Comparison of ENCODE assay signal across 25 cellular contexts in genomic region chr2:96423866-96424265, GRCh38.
DNase-seq lines count a peak whose midpoint lies in the region; ATAC-seq and TF ChIP-seq lines count a peak whose summit lies in the region.
"Had no signal": no experiment of that assay in that cellular context is flagged by ENCODE, and none has a peak within 500 bp of the region (broad histone marks: within the 10 kb centered on the region; RNA-seq: fewer than 3 reads in every experiment).

No MANE protein-coding gene starts in this region.

- no peaks in the 10 kb centered on the region for H3K79me2 ChIP-seq in osteoblast (ENCODE audit: insufficient read depth, low read length)

- CTCF ChIA-PET in GM10248 (lab: Yijun Ruan, JAX): interaction anchor here (1.4 to 5.9 kb wide), 2 partner anchors 14 to 17 kb away, joined by 3 to 26 read pairs; no protein-coding TSS in a partner anchor

- H3K27me3 ChIP-seq in osteoblast (ENCODE audit: insufficient read depth, low read length): peaks cover 5% of the 10 kb centered on the region
- H3K27me3 ChIP-seq: ascending aorta had no signal

- no peaks in the 10 kb centered on the region for H4K20me1 ChIP-seq in osteoblast (ENCODE audit: insufficient read depth, low read length)

- H3K36me3 ChIP-seq in osteoblast (ENCODE audit: insufficient read depth, low read length): no peaks in the 10 kb centered on the region
- H3K36me3 ChIP-seq: ascending aorta had no signal

- no peaks in the 10 kb centered on the region for H3K9me3 ChIP-seq in osteoblast (ENCODE audit: low read depth, low read length)
- H3K9me3 ChIP-seq: ascending aorta, psoas muscle had no signal

- TF ChIP-seq CTCF in osteoblast (IDR thresholded peaks at IDR 0.05; ENCODE audit: extremely low read depth, low read depth, low read length) (no peak), GM10248 (IDR thresholded peaks at IDR 0.05; ENCODE audit: control extremely low read depth, extremely low read depth, low read depth, missing control alignments) (no peak)

- H3K4me3 ChIP-seq in osteoblast (ENCODE audit: insufficient read depth, low read length): no peak overlapping the region
- H3K4me3 ChIP-seq: ascending aorta, psoas muscle, skin epidermis had no signal

- no peak overlapping the region for H3K4me2 ChIP-seq in osteoblast (ENCODE audit: insufficient read depth, low read length)

- DNase-seq in EL (peak; percentile 22), SW480 (ENCODE audit: low spot score) (peak; percentile 54), fibroblast of peridontal ligament (ENCODE audit: extremely low read depth) (peak; percentile 59), osteoblast (ENCODE audit: insufficient read length, low spot score, missing footprints) (no peak), GM10248 (ENCODE audit: extremely low spot score) (no peak)
- DNase-seq in activated naive CD4-positive, alpha-beta T cell treated with Interleukin-2 at 50 U/mL for 16 hours: no peak
- DNase-seq: activated CD4-positive, alpha-beta T cell treated with anti-CD3 and anti-CD28 coated beads for 48 hours; activated CD8-positive, alpha-beta memory T cell treated with anti-CD3 and anti-CD28 coated beads, Interleukin-2, amount 10 ng/mL, durations not matched to agents 7 days and 5 days; CD4-positive, alpha-beta T cell; effector CD8-positive, alpha-beta T cell; left cardiac atrium; mesendoderm; NCI-H1105 treated with DMSO at 0.1 percent for 48 hours; NCI-H2081 treated with DMSO at 0.1 percent for 48 hours; NCI-H446 treated with DMSO at 0.1 percent for 48 hours; NK-92 treated with Interleukin-12 subunit alpha and Interleukin-12 subunit beta, amount 100 ng/mL, for 24 hours; psoas muscle; stimulated activated CD4-positive, alpha-beta T cell treated with anti-CD3 and anti-CD28 coated beads, Interleukin-1b, Interleukin-23, amount 100 ng/mL, for 48 hours; T-helper 1 cell had no signal

- H3K27ac ChIP-seq in osteoblast (ENCODE audit: low read depth, low read length): no peak overlapping the region
- H3K27ac ChIP-seq: ascending aorta, psoas muscle, skin epidermis had no signal

- POLR2A ChIA-PET in GM10248 (lab: Yijun Ruan, JAX): no interaction called here

- H2AFZ ChIP-seq in osteoblast (ENCODE audit: low read length): peak overlapping the region; percentile 3

- peaks cover 4% of the 10 kb centered on the region for H3K4me1 ChIP-seq in osteoblast (ENCODE audit: insufficient read depth, low read length)
- H3K4me1 ChIP-seq: ascending aorta had no signal

- ATAC-seq in HG03139 (IDR thresholded peaks at IDR 0.05; ENCODE audit: unreplicated experiment) (no peak), HG02981 (IDR thresholded peaks at IDR 0.05; ENCODE audit: unreplicated experiment) (no peak)
- ATAC-seq: activated CD8-positive, alpha-beta memory T cell treated with anti-CD3 and anti-CD28 coated beads, Interleukin-2, amount 10 ng/mL, durations not matched to agents 7 days and 5 days; activated naive CD4-positive, alpha-beta T cell treated with anti-CD3 and anti-CD28 coated beads, Interleukin-2, amount 50 U/mL, for 72 hours; left cardiac atrium; Panc1; psoas muscle had no signal

Comparison
In these comparisons a context has a peak if more than half of its experiments do, and no peak if none do; other contexts are left out.
1. DNase-seq: peak in EL (single experiment), SW480 (single experiment) and fibroblast of peridontal ligament (single experiment); none in osteoblast (single experiment), activated naive CD4-positive, alpha-beta T cell treated with Interleukin-2 at 50 U/mL for 16 hours (single experiment) and GM10248 (single experiment).